In the genomic region with DNA sequence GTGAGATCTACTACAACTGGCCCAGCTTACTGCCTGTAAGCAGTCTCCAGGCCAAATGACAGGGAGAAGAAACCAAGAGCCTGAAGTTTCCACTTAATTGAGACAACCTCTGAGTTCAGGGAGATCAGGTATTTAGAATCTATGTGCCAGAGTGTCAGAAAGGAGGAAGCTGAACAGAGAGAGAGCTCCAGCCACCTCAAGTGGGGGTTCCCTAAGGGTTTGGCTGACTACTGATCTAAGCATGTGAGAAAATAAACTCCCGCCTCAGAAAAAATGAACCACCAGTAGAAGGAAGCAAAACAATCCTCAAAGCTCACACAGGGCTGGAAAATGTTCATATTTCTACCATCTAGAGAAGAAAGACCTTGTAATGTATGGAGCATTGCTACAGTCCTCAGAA, we compare ENCODE assay signal across 9 cellular contexts. TPM values are rescaled to one million over a fixed set of nuclear protein-coding genes. Genes with fewer than 3 reads are reported as not detected.
DNase-seq lines count a peak whose midpoint lies in the region; ATAC-seq and TF ChIP-seq lines count a peak whose summit lies in the region.
"Had no signal": no experiment of that assay in that cellular context is flagged by ENCODE, and none has a peak within 500 bp of the region (broad histone marks: within the 10 kb centered on the region; RNA-seq: fewer than 3 reads in every experiment).

No MANE protein-coding gene starts in this region.

- H3K27me3 Mint-ChIP-seq in CD8-positive, alpha-beta T cell (ENCODE audit: low read depth) = no peaks in the 10 kb centered on the region
- H3K27me3 Mint-ChIP-seq in IgD-negative memory B cell (no peaks in the 10 kb centered on the region), chondrocyte (ENCODE audit: low read depth) (no peaks in the 10 kb centered on the region), endothelial cell (ENCODE audit: unreplicated experiment) (peaks cover 4% of the 10 kb centered on the region)

- CTCF ChIA-PET in CD8-positive, alpha-beta T cell (lab: Charles Lee) = interaction anchor here (0.6 kb wide), 1 partner anchor 496 kb away, joined by 3 read pairs; no protein-coding TSS in a partner anchor
- CTCF ChIA-PET in A673 (lab: Charles Lee) = no interaction called here

- H3K36me3 Mint-ChIP-seq in CD8-positive, alpha-beta T cell = peaks cover 15% of the 10 kb centered on the region
- H3K36me3 Mint-ChIP-seq in IgD-negative memory B cell (no peaks in the 10 kb centered on the region), chondrocyte (ENCODE audit: low read depth) (no peaks in the 10 kb centered on the region), endothelial cell (ENCODE audit: low read depth, unreplicated experiment) (no peaks in the 10 kb centered on the region)

- no peak for TF ChIP-seq CTCF in CD8-positive, alpha-beta T cell (IDR thresholded peaks at IDR 0.05)
- TF ChIP-seq CTCF in chondrocyte (IDR thresholded peaks at IDR 0.05) = peak; percentile 18
- no peak for TF ChIP-seq CTCF in tibial artery (IDR thresholded peaks at IDR 0.05)
- TF ChIP-seq CTCF in A673 (conservative IDR thresholded peaks at IDR 0.05; ENCODE audit: low read depth, low read length) = no peak
- TF ChIP-seq CTCF in endothelial cell (IDR thresholded peaks at IDR 0.05; ENCODE audit: unreplicated experiment) = no peak

- peak; percentile 58 for ATAC-seq in CD8-positive, alpha-beta T cell
- ATAC-seq in GM19463 (IDR thresholded peaks at IDR 0.05; ENCODE audit: unreplicated experiment) = peak; percentile 89
- ATAC-seq: HCT116 had no signal

- H3K27ac Mint-ChIP-seq in CD8-positive, alpha-beta T cell = peak overlapping the region; percentile 53
- H3K27ac Mint-ChIP-seq in IgD-negative memory B cell (peak overlapping the region; percentile 32 to 68 (median 40)), chondrocyte (ENCODE audit: unreplicated experiment) (peak overlapping the region; percentile 60), endothelial cell (ENCODE audit: unreplicated experiment) (no peak overlapping the region)

- no peaks in the 10 kb centered on the region for H3K27me3 ChIP-seq in CD8-positive, alpha-beta T cell (ENCODE audit: insufficient read depth, low read length)
- H3K27me3 ChIP-seq in tibial artery = no peaks in the 10 kb centered on the region
- no peaks in the 10 kb centered on the region for H3K27me3 ChIP-seq in A673 (replicated peaks; ENCODE audit: insufficient read depth, low read depth, low read length, poor library complexity)

- H3K4me3 Mint-ChIP-seq in CD8-positive, alpha-beta T cell = no peak overlapping the region
- H3K4me3 Mint-ChIP-seq in IgD-negative memory B cell = peak overlapping the region in 3 of 4 donors; percentile 3 to 72 (median 48)
- no peak overlapping the region for H3K4me3 Mint-ChIP-seq in chondrocyte (ENCODE audit: unreplicated experiment)
- no peak overlapping the region for H3K4me3 Mint-ChIP-seq in endothelial cell (ENCODE audit: unreplicated experiment)

- no TSS peak for BruUV-seq in A673 (replicated peaks; lab: Mats Ljungman, UMichigan)

- peaks cover 55% of the 10 kb centered on the region for H3K4me1 Mint-ChIP-seq in CD8-positive, alpha-beta T cell (ENCODE audit: low read depth)
- H3K4me1 Mint-ChIP-seq in IgD-negative memory B cell (peaks cover 33 to 41% (median 39%) of the 10 kb centered on the region in 3 donors), chondrocyte (ENCODE audit: low read depth) (peaks cover 42% of the 10 kb centered on the region), endothelial cell (ENCODE audit: unreplicated experiment) (peaks cover 4% of the 10 kb centered on the region)

- intact Hi-C loops in CD8-positive, alpha-beta T cell (cut with DNase I, micrococcal nuclease) = no loop called here
- intact Hi-C loops in tibial artery (cut with DNase I; ENCODE audit: low total_unique reads) (no loop called here), A673 (cut with micrococcal nuclease; ENCODE audit: unreplicated experiment) (no loop called here)

- H3K9me3 Mint-ChIP-seq in CD8-positive, alpha-beta T cell = no peaks in the 10 kb centered on the region
- H3K9me3 Mint-ChIP-seq in IgD-negative memory B cell = no peaks in the 10 kb centered on the region
- no peaks in the 10 kb centered on the region for H3K9me3 Mint-ChIP-seq in chondrocyte (ENCODE audit: low read depth)
- H3K9me3 Mint-ChIP-seq in endothelial cell (ENCODE audit: unreplicated experiment) = no peaks in the 10 kb centered on the region

- peaks cover 5% of the 10 kb centered on the region for H3K4me1 ChIP-seq in CD8-positive, alpha-beta T cell (ENCODE audit: insufficient read depth, low read length)
- H3K4me1 ChIP-seq in tibial artery = peaks cover 0 to 33% (median 9%) of the 10 kb centered on the region in 4 donors
- H3K4me1 ChIP-seq in A673 (ENCODE audit: insufficient read depth, low read length, poor library complexity, severe bottlenecking) = peaks cover 3% of the 10 kb centered on the region

- no peak overlapping the region for H3K4me3 ChIP-seq in CD8-positive, alpha-beta T cell (ENCODE audit: low read depth, low read length)
- H3K4me3 ChIP-seq in tibial artery = no peak overlapping the region
- no peak overlapping the region for H3K4me3 ChIP-seq in A673 (ENCODE audit: low read depth, low read length, poor library complexity, severe bottlenecking)

- H3K9me3 ChIP-seq in CD8-positive, alpha-beta T cell (ENCODE audit: low read length) = no peaks in the 10 kb centered on the region
- H3K9me3 ChIP-seq in tibial artery (no peaks in the 10 kb centered on the region), A673 (ENCODE audit: low read depth, low read length, poor library complexity, severe bottlenecking) (no peaks in the 10 kb centered on the region)

- H3K27ac ChIP-seq in CD8-positive, alpha-beta T cell (ENCODE audit: low read depth, low read length) = no peak overlapping the region
- H3K27ac ChIP-seq in tibial artery (peak overlapping the region; percentile 8 to 11), A673 (ENCODE audit: low read depth, low read length, poor library complexity, severe bottlenecking) (no peak overlapping the region)

- DNase-seq in CD8-positive, alpha-beta T cell = no peak
- no peak for DNase-seq in chondrocyte (ENCODE audit: low spot score)
- DNase-seq in tibial artery = no peak
- no peak for DNase-seq in A673 (ENCODE audit: low spot score)
- no peak for DNase-seq in endothelial cell (ENCODE audit: low spot score)
- no peak for DNase-seq in effector CD4-positive, alpha-beta T cell

- no peaks in the 10 kb centered on the region for H3K36me3 ChIP-seq in CD8-positive, alpha-beta T cell (ENCODE audit: insufficient read depth, low read length)
- no peaks in the 10 kb centered on the region for H3K36me3 ChIP-seq in tibial artery
- no peaks in the 10 kb centered on the region for H3K36me3 ChIP-seq in A673 (ENCODE audit: insufficient read depth, low read length, poor library complexity, severe bottlenecking)

- POLR2A ChIA-PET in CD8-positive, alpha-beta T cell (lab: Charles Lee) = interaction anchor here (0.7 to 1.1 kb wide), 2 partner anchors 16 to 189 kb away, joined by 3 to 4 read pairs; no protein-coding TSS in a partner anchor
- POLR2A ChIA-PET in A673 (lab: Charles Lee; ENCODE audit: low non-redundant PET) = no interaction called here

RNA-seq across cellular contexts. Expression of a gene that starts 25.0 kb away (rescaled TPM):
- 10 to 100 TPM; 64.2 to 67.8 TPM for total RNA-seq in CD8-positive, alpha-beta T cell
- 91.9 TPM for polyA plus RNA-seq in IgD-negative memory B cell
- 147 to 181 TPM (median 148 TPM) in 3 replicates for total RNA-seq in chondrocyte
- 116 and 130 TPM in 2 replicates for total RNA-seq in A673 (2021)
- total RNA-seq in endothelial cell (ENCODE audit: unreplicated experiment) = 287 TPM

RNA-seq across cellular contexts. Expression of a gene that starts 46.6 kb away (rescaled TPM):
- 1 to 10 TPM; 4.7 to 4.9 TPM for total RNA-seq in CD8-positive, alpha-beta T cell
- polyA plus RNA-seq in IgD-negative memory B cell = 14.1 TPM
- 16.0 to 19.4 TPM (median 19.0 TPM) in 3 replicates for total RNA-seq in chondrocyte
- 13.0 and 14.1 TPM in 2 replicates for total RNA-seq in A673 (2021)
- total RNA-seq in endothelial cell (ENCODE audit: unreplicated experiment) = 14.2 TPM

Comparison
In these comparisons a context has a peak if more than half of its experiments do, and no peak if none do; other contexts are left out.
1. H3K27ac ChIP-seq: peak in tibial artery (2 of 2); none in CD8-positive, alpha-beta T cell (single experiment) and A673 (single experiment).
2. H3K4me3 Mint-ChIP-seq: peak in IgD-negative memory B cell (3 of 4); none in CD8-positive, alpha-beta T cell (single experiment), chondrocyte (single experiment) and endothelial cell (single experiment).